Comparison of ENCODE assay signal across 15 cellular contexts in the genomic region with DNA sequence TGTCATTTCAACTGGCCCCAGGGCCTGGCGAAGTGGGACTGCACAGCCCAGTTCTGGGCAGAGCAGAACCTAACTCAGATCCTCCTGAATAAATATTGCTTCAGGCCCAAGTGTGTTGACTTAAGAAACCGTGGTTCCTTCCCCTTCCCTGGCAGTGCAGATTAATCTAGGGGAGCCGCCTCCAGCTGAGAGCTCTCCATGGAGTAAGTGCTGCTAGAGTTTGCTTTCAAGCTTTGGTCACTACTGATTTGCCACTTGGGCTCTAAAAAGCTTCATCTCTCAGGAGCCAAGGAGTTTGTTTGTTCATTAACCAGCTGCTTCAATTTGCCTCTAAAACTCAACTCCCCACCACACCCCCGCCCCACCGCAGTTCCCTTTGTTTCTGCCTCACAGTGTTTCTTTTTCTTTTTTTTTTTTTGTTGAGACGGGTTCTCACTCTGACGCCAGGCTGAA.
A peak's percentile ranks its signal among the peaks of the same experiment; 100 is the strongest.
DNase-seq lines count a peak whose midpoint lies in the region; ATAC-seq, FAIRE-seq and TF ChIP-seq lines count a peak whose summit lies in the region.
"Had no signal": no experiment of that assay in that cellular context is flagged by ENCODE, and none has a peak within 500 bp of the region (broad histone marks: within the 10 kb centered on the region; RNA-seq: fewer than 3 reads in every experiment).

No MANE protein-coding gene starts in this region.

- H3K9ac ChIP-seq in K562 (ENCODE audit: insufficient read depth in 1 of 2, low read depth in 2 of 2, low read length in 2 of 2), result peak overlapping the region; percentile 24 to 56; a peak in 1 of 4 replicates
- peak overlapping the region; percentile 28 for H3K9ac ChIP-seq in mucosa of stomach (ENCODE audit: low read length)

- WGBS in K562 (ENCODE audit: insufficient coverage, low coverage, missing lambda C conversion rate), result 48% methylated on average over 6 of the region's 7 CpGs
- WGBS in sigmoid colon, 2 donors, result 25 to 65% methylated on average over 7 of the region's 7 CpGs

- FAIRE-seq in K562 (lab: Jason Lieb, UNC), result no peak
- FAIRE-seq: GM12878 had no signal

- TF ChIP-seq RAD21 in K562 (CRISPR knock-in tag; conservative IDR thresholded peaks at IDR 0.05 in 1 of 2, IDR thresholded peaks at IDR 0.05 in 1 of 2), result no peak

- H3K9me1 ChIP-seq in K562 (ENCODE audit: control insufficient read depth, insufficient read depth, low read length), result no peaks in the 10 kb centered on the region

- H3K27ac ChIP-seq in C4-2B (peak overlapping the region; percentile 74), K562 (ENCODE audit: extremely low read depth, low read depth, low read length) (peak overlapping the region; percentile 50), sigmoid colon (no peak overlapping the region)
- H3K27ac ChIP-seq: dorsolateral prefrontal cortex had no signal

- CTCF ChIA-PET in K562 (lab: Yijun Ruan, JAX; ENCODE audit: low intra/inter-chr PET ratio), result no interaction called here

- H3K9me3 ChIP-seq in K562 (replicated peaks; ENCODE audit: control insufficient read depth, insufficient read depth, low read depth, low read length), result no peaks in the 10 kb centered on the region
- no peaks in the 10 kb centered on the region for H3K9me3 ChIP-seq in mucosa of stomach (ENCODE audit: control insufficient read depth, low read length)
- H3K9me3 ChIP-seq in sigmoid colon, result no peaks in the 10 kb centered on the region

- TF ChIP-seq EP300 in K562 (IDR thresholded peaks at IDR 0.05; ENCODE audit: low read length) (no peak), sigmoid colon (IDR thresholded peaks at IDR 0.05) (no peak)

- ATAC-seq in K562, result peak; percentile 4; the same call in 2 of the 3 replicates
- ATAC-seq: activated T-cell treated with anti-CD3 and anti-CD28 coated beads, Interleukin-2, amount 50 U/mL, for 72 hours; GM12878 had no signal

- H4K20me1 ChIP-seq in K562 (replicated peaks; ENCODE audit: control insufficient read depth, insufficient read depth, low read length), result no peaks in the 10 kb centered on the region

- no peaks in the 10 kb centered on the region for H3K27me3 ChIP-seq in K562 (ENCODE audit: control insufficient read depth in 2 of 2, insufficient read depth in 2 of 2, low read length in 2 of 2)
- no peaks in the 10 kb centered on the region for H3K27me3 ChIP-seq in mucosa of stomach (ENCODE audit: control insufficient read depth, insufficient read depth, low read length)
- no peaks in the 10 kb centered on the region for H3K27me3 ChIP-seq in sigmoid colon
- H3K27me3 ChIP-seq: dorsolateral prefrontal cortex had no signal

- H3K79me2 ChIP-seq in K562 (ENCODE audit: control insufficient read depth, insufficient read depth, low read length), result no peaks in the 10 kb centered on the region

- no peak overlapping the region for H3K4me2 ChIP-seq in K562 (ENCODE audit: insufficient read depth, low read length)

- BruUV-seq in K562 (replicated peaks; lab: Mats Ljungman, UMichigan), result no TSS peak

- POLR2A ChIA-PET in K562 (lab: Yijun Ruan, JAX), result no interaction called here

- TF ChIP-seq CTCF in C4-2B (conservative IDR thresholded peaks at IDR 0.05) (no peak), K562 (IDR thresholded peaks at IDR 0.05 in 2 of 3, conservative IDR thresholded peaks at IDR 0.05 in 1 of 3; ENCODE audit: insufficient read depth in 2 of 3, low read depth in 1 of 3, low read length in 3 of 3) (no peak), sigmoid colon (IDR thresholded peaks at IDR 0.05) (no peak)

- peak overlapping the region; percentile 41 for H2AFZ ChIP-seq in K562 (ENCODE audit: low read depth, low read length)

- in situ Hi-C loops in K562 (cut with MboI), result no loop called here

- H3K4me3 ChIP-seq in K562 (no peak overlapping the region), mucosa of stomach (ENCODE audit: low read length) (no peak overlapping the region), sigmoid colon (no peak overlapping the region)
- H3K4me3 ChIP-seq: dorsolateral prefrontal cortex, GM12878 had no signal

- DNase-seq in NCI-H1417 (lab: John Stamatoyannopoulos, UW) (peak; percentile 31 to 83 (median 78)), K562 (ENCODE audit: extremely low read depth in 1 of 4, low spot score in 3 of 4) (peak in 3 of 4 experiments; percentile 39 to 51 (median 42)), GM19240 (ENCODE audit: insufficient read length, low spot score) (no peak), GF-D8 (lab: John Stamatoyannopoulos, UW) (no peak), sigmoid colon (no peak)
- DNase-seq in stimulated activated CD4-positive, alpha-beta T cell treated with anti-CD3 and anti-CD28 coated beads, Interleukin-2, amount 100 ng/mL, for 48 hours, result no peak
- DNase-seq: activated CD4-positive, alpha-beta T cell treated with anti-CD3 and anti-CD28 coated beads, Interleukin-2, amount 50 U/mL, for 1 hour; activated T-cell treated with anti-CD3 and anti-CD28 coated beads, Interleukin-2, amount 50 U/mL, for 72 hours; DND-41; dorsolateral prefrontal cortex; NCI-H524 treated with DMSO at 0.1 percent for 48 hours; T-helper 2 cell had no signal

- intact Hi-C loops in K562 (cut with micrococcal nuclease), result no loop called here
- intact Hi-C loops in sigmoid colon (cut with DNase I), result no loop called here

- TF ChIP-seq POLR2A in K562 (conservative IDR thresholded peaks at IDR 0.05) (no peak), sigmoid colon (IDR thresholded peaks at IDR 0.05) (no peak)

- H3K36me3 ChIP-seq in K562 (ENCODE audit: control insufficient read depth, insufficient read depth, low read length), result no peaks in the 10 kb centered on the region
- H3K36me3 ChIP-seq in mucosa of stomach (ENCODE audit: control insufficient read depth, insufficient read depth, low read length), result no peaks in the 10 kb centered on the region
- H3K36me3 ChIP-seq in sigmoid colon, result no peaks in the 10 kb centered on the region

- peaks cover 15 to 30% of the 10 kb centered on the region in 2 experiments for H3K4me1 ChIP-seq in K562 (replicated peaks in 1 of 2; ENCODE audit: control insufficient read depth in 2 of 2, insufficient read depth in 2 of 2, low read length in 2 of 2)
- H3K4me1 ChIP-seq in mucosa of stomach (ENCODE audit: control insufficient read depth, insufficient read depth, low read length), result peaks cover 20% of the 10 kb centered on the region
- H3K4me1 ChIP-seq in sigmoid colon, result no peaks in the 10 kb centered on the region

TF ChIP-seq in K562, 482 proteins besides CTCF, POLR2A, EP300 and RAD21 (continues in another document):
- TF ChIP-seq SMARCE1 (IDR thresholded peaks at IDR 0.05), result 0 out of 2 replicates have a peak, but pooled peaks have one; percentile 12
- TF ChIP-seq HEY1 (CRISPR knock-in tag; IDR thresholded peaks at IDR 0.05; ENCODE audit: borderline replicate concordance), result no peak
- TF ChIP-seq, protein P1, sequence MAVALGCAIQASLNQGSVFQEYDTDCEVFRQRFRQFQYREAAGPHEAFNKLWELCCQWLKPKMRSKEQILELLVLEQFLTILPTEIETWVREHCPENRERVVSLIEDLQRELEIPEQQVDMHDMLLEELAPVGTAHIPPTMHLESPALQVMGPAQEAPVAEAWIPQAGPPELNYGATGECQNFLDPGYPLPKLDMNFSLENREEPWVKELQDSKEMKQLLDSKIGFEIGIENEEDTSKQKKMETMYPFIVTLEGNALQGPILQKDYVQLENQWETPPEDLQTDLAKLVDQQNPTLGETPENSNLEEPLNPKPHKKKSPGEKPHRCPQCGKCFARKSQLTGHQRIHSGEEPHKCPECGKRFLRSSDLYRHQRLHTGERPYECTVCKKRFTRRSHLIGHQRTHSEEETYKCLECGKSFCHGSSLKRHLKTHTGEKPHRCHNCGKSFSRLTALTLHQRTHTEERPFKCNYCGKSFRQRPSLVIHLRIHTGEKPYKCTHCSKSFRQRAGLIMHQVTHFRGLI (CRISPR knock-in tag; IDR thresholded peaks at IDR 0.05), result peak; percentile 34; the same call in 1 of the 2 replicates
- TF ChIP-seq CBFA2T3 (IDR thresholded peaks at IDR 0.05), result peak; percentile 34; the same call in 1 of the 2 replicates
- TF ChIP-seq, protein P2, sequence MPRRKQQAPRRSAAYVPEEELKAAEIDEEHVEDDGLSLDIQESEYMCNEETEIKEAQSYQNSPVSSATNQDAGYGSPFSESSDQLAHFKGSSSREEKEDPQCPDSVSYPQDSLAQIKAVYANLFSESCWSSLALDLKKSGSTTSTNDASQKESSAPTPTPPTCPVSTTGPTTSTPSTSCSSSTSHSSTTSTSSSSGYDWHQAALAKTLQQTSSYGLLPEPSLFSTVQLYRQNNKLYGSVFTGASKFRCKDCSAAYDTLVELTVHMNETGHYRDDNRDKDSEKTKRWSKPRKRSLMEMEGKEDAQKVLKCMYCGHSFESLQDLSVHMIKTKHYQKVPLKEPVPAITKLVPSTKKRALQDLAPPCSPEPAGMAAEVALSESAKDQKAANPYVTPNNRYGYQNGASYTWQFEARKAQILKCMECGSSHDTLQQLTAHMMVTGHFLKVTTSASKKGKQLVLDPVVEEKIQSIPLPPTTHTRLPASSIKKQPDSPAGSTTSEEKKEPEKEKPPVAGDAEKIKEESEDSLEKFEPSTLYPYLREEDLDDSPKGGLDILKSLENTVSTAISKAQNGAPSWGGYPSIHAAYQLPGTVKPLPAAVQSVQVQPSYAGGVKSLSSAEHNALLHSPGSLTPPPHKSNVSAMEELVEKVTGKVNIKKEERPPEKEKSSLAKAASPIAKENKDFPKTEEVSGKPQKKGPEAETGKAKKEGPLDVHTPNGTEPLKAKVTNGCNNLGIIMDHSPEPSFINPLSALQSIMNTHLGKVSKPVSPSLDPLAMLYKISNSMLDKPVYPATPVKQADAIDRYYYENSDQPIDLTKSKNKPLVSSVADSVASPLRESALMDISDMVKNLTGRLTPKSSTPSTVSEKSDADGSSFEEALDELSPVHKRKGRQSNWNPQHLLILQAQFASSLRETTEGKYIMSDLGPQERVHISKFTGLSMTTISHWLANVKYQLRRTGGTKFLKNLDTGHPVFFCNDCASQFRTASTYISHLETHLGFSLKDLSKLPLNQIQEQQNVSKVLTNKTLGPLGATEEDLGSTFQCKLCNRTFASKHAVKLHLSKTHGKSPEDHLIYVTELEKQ (CRISPR knock-in tag; IDR thresholded peaks at IDR 0.05), result peak; percentile 53
- no peak for TF ChIP-seq ZNF785 (CRISPR knock-in tag; IDR thresholded peaks at IDR 0.05)
- TF ChIP-seq SMAD4 (CRISPR knock-in tag; conservative IDR thresholded peaks at IDR 0.05), result 0 out of 2 replicates have a peak, but pooled peaks have one; percentile 61
- TF ChIP-seq MEF2D (tag; conservative IDR thresholded peaks at IDR 0.05; ENCODE audit: low read depth), result 0 out of 2 replicates have a peak, but pooled peaks have one; percentile 27
- TF ChIP-seq ZNF644 (tag; IDR thresholded peaks at IDR 0.05; ENCODE audit: low read depth), result peak; percentile 59; the same call in 1 of the 2 replicates
- TF ChIP-seq HDGF (IDR thresholded peaks at IDR 0.05), result no peak
- 0 out of 2 replicates have a peak, but pooled peaks have one; percentile 29 for TF ChIP-seq ZNF583 (CRISPR knock-in tag; IDR thresholded peaks at IDR 0.05)

Comparison
In these comparisons a context has a peak if more than half of its experiments do, and no peak if none do; other contexts are left out.
1. H3K27ac ChIP-seq: peak in C4-2B (single experiment) and K562 (single experiment); none in sigmoid colon (0 of 4).
2. DNase-seq: peak in NCI-H1417 (3 of 3) and K562 (3 of 4); none in GM19240 (single experiment), stimulated activated CD4-positive, alpha-beta T cell treated with anti-CD3 and anti-CD28 coated beads, Interleukin-2, amount 100 ng/mL, for 48 hours (0 of 2), GF-D8 (single experiment) and sigmoid colon (single experiment).